Comparison of ENCODE assay signal across 24 cellular contexts in genomic region chr16:47586121-47586520, GRCh38.
"Had no signal": no experiment of that assay in that cellular context is flagged by ENCODE, and none has a peak within 500 bp of the region (broad histone marks: within the 10 kb centered on the region; RNA-seq: fewer than 3 reads in every experiment).

No MANE protein-coding gene starts in this region.

- ATAC-seq: effector memory CD8-positive, alpha-beta T cell; esophagus mucosa; gastrocnemius medialis; heart right ventricle; left cardiac atrium; left lung; left ventricle myocardium superior; lower lobe of right lung had no signal

- H3K27me3 Mint-ChIP-seq: effector memory CD8-positive, alpha-beta T cell had no signal

- H3K27ac ChIP-seq: coronary artery, epithelial cell of prostate, esophagus squamous epithelium, heart right ventricle, left lung, lower lobe of right lung had no signal

- H3K4me3 ChIP-seq: coronary artery, esophagus squamous epithelium, gastrocnemius medialis, heart right ventricle, left lung, lower lobe of right lung had no signal

- H3K4me1 ChIP-seq: esophagus squamous epithelium, left lung, lower lobe of right lung had no signal

- H3K27me3 ChIP-seq: esophagus squamous epithelium, gastrocnemius medialis, heart right ventricle, left lung had no signal

- H3K9me3 ChIP-seq: esophagus squamous epithelium, gastrocnemius medialis, heart right ventricle, left lung, lower lobe of right lung had no signal

- H3K4me3 Mint-ChIP-seq: effector memory CD8-positive, alpha-beta T cell had no signal

- FAIRE-seq: colon, islet of Langerhans, keratinocyte had no signal

- H3K27ac Mint-ChIP-seq: effector memory CD8-positive, alpha-beta T cell had no signal

- DNase-seq: dermis blood vessel endothelial cell; effector CD8-positive, alpha-beta T cell; effector memory CD8-positive, alpha-beta T cell; erythroblast; esophagus squamous epithelium; foreskin fibroblast; foreskin melanocyte; gastrocnemius medialis; glutamatergic neuron; head of caudate nucleus; heart right ventricle; hippocampal formation; left cardiac atrium; left lung; left ventricle myocardium superior; lower lobe of right lung; mesenchymal stem cell; midbrain had no signal

- H3K9me3 Mint-ChIP-seq: effector memory CD8-positive, alpha-beta T cell had no signal
